In the genomic region with DNA sequence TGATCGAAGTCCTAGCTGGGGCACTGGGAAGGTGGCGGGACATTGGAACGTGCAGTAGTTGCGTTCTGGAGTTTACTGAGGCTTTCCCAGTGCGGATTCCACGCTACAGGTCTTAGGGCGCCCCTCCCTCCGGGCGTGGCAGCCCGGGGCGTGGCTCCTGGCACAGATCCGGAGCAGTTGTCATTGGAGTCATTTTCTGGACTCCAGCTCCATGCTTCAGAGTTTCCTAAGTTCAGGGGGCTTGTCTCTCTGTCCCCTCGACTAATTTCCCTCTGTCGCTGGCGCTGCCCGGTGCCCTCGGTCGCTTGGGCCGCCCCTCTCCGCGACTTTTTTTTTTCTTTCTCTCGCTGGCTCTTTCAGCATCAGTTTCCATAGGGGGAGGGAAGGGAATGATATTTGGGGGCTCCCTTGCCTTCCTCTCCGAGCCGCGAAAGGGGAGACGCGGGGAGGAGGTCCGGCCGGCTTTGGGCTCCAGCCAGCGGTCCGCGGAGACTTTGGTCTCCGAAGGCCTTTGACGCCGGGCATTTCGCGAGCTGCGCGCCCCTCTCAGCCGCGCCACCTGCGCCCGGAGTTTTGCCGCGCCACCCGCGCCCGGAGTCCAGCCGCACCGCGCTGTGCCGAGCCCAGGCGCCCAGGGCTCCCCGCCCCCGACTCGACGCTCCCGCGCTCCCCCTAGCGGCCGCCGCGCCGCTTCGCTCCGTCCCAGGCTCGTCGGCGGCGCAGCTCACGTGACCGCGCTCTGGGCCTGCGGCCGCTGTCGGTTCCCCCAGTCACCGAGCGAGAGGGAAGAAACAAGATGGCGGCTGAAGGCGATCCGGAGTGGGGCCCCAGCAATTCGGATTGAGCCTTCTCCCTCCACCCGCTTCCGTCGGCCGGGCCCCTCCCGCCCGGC, we compare ENCODE assay signal across 1 cellular context.
TF ChIP-seq lines count a peak whose summit lies in the region.

TSS of gene BPTF (plus strand) at position 769 of the 892 bp plus-strand sequence. CDS start 222 bp downstream, outside the sequence.

TF ChIP-seq in K562, 482 proteins besides CTCF, POLR2A, EP300 and RAD21 (continued from another document and continues in another):
- TF ChIP-seq TFE3 (CRISPR knock-in tag; IDR thresholded peaks at IDR 0.05) = peak; percentile 99
- no peak for TF ChIP-seq ZC3H8 (IDR thresholded peaks at IDR 0.05)
- TF ChIP-seq CTCFL (IDR thresholded peaks at IDR 0.05; ENCODE audit: borderline replicate concordance, insufficient read depth, low read depth, low read length, poor library complexity, severe bottlenecking) = peak; percentile 93
- 0 out of 2 replicates have a peak, but pooled peaks have one; percentile 57 for TF ChIP-seq ZEB2 (IDR thresholded peaks at IDR 0.05)
- peak; percentile 74 for TF ChIP-seq MYC (IDR thresholded peaks at IDR 0.05; ENCODE audit: low read depth, low read length)
- no peak for TF ChIP-seq MYC (CRISPR knock-in tag; IDR thresholded peaks at IDR 0.05; ENCODE audit: borderline replicate concordance, low read depth)
- TF ChIP-seq DNMT1 (IDR thresholded peaks at IDR 0.05) = no peak
- no peak for TF ChIP-seq DPF2 (IDR thresholded peaks at IDR 0.05)
- peak; percentile 90 for TF ChIP-seq POLR2AphosphoS5 (IDR thresholded peaks at IDR 0.05; ENCODE audit: control insufficient read depth, insufficient read depth, low read depth, low read length)
- TF ChIP-seq, protein P1, sequence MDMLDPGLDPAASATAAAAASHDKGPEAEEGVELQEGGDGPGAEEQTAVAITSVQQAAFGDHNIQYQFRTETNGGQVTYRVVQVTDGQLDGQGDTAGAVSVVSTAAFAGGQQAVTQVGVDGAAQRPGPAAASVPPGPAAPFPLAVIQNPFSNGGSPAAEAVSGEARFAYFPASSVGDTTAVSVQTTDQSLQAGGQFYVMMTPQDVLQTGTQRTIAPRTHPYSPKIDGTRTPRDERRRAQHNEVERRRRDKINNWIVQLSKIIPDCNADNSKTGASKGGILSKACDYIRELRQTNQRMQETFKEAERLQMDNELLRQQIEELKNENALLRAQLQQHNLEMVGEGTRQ (CRISPR knock-in tag; IDR thresholded peaks at IDR 0.05) = peak; percentile 96
- no peak for TF ChIP-seq ATF2 (CRISPR knock-in tag; IDR thresholded peaks at IDR 0.05)
- TF ChIP-seq, protein P2, sequence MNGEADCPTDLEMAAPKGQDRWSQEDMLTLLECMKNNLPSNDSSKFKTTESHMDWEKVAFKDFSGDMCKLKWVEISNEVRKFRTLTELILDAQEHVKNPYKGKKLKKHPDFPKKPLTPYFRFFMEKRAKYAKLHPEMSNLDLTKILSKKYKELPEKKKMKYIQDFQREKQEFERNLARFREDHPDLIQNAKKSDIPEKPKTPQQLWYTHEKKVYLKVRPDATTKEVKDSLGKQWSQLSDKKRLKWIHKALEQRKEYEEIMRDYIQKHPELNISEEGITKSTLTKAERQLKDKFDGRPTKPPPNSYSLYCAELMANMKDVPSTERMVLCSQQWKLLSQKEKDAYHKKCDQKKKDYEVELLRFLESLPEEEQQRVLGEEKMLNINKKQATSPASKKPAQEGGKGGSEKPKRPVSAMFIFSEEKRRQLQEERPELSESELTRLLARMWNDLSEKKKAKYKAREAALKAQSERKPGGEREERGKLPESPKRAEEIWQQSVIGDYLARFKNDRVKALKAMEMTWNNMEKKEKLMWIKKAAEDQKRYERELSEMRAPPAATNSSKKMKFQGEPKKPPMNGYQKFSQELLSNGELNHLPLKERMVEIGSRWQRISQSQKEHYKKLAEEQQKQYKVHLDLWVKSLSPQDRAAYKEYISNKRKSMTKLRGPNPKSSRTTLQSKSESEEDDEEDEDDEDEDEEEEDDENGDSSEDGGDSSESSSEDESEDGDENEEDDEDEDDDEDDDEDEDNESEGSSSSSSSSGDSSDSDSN (IDR thresholded peaks at IDR 0.05; ENCODE audit: borderline replicate concordance in 1 of 2, low read depth in 2 of 2, low read length in 2 of 2) = peak in 1 of 2 experiments; percentile 75; a peak in 1 of 4 replicates
- TF ChIP-seq ZNF134 (CRISPR knock-in tag; conservative IDR thresholded peaks at IDR 0.05) = 0 out of 2 replicates have a peak, but pooled peaks have one; percentile 20
- TF ChIP-seq TAF9B (IDR thresholded peaks at IDR 0.05; ENCODE audit: partially characterized antibody) = no peak
- peak; percentile 45; the same call in 1 of the 2 replicates for TF ChIP-seq HNRNPL (IDR thresholded peaks at IDR 0.05; ENCODE audit: low read depth, low read length)
- TF ChIP-seq ZNF695 (CRISPR knock-in tag; IDR thresholded peaks at IDR 0.05) = no peak
- peak; percentile 92 for TF ChIP-seq ZSCAN29 (IDR thresholded peaks at IDR 0.05)
- peak; percentile 36; the same call in 1 of the 2 replicates for TF ChIP-seq TFAP4 (CRISPR knock-in tag; IDR thresholded peaks at IDR 0.05; ENCODE audit: borderline replicate concordance)
- TF ChIP-seq SOX6 (IDR thresholded peaks at IDR 0.05) = peak; percentile 68
- no peak for TF ChIP-seq ZNF445 (CRISPR knock-in tag; IDR thresholded peaks at IDR 0.05; ENCODE audit: low read depth)
- TF ChIP-seq MAZ (CRISPR knock-in tag; conservative IDR thresholded peaks at IDR 0.05 in 1 of 2, IDR thresholded peaks at IDR 0.05 in 1 of 2) = peak in 1 of 2 experiments; percentile 83; a peak in 3 of 4 replicates
- peak; percentile 28; the same call in 1 of the 2 replicates for TF ChIP-seq MBD2 (IDR thresholded peaks at IDR 0.05; ENCODE audit: borderline replicate concordance, low read depth)
- 0 out of 2 replicates have a peak, but pooled peaks have one; percentile 34 for TF ChIP-seq L3MBTL2 (IDR thresholded peaks at IDR 0.05)
- TF ChIP-seq, protein P3, sequence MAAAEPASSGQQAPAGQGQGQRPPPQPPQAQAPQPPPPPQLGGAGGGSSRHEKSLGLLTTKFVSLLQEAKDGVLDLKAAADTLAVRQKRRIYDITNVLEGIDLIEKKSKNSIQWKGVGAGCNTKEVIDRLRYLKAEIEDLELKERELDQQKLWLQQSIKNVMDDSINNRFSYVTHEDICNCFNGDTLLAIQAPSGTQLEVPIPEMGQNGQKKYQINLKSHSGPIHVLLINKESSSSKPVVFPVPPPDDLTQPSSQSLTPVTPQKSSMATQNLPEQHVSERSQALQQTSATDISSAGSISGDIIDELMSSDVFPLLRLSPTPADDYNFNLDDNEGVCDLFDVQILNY (CRISPR knock-in tag; IDR thresholded peaks at IDR 0.05) = no peak
- TF ChIP-seq ZNF764 (CRISPR knock-in tag; IDR thresholded peaks at IDR 0.05; ENCODE audit: low read depth) = no peak
- TF ChIP-seq KLF6 (CRISPR knock-in tag; IDR thresholded peaks at IDR 0.05; ENCODE audit: borderline replicate concordance) = peak; percentile 62; the same call in 1 of the 2 replicates
- peak; percentile 63 to 79 for TF ChIP-seq E2F6 (IDR thresholded peaks at IDR 0.05; ENCODE audit: borderline replicate concordance in 1 of 2, extremely low read depth in 1 of 2, insufficient read depth in 1 of 2, insufficient read length in 1 of 2, low read depth in 1 of 2, low read length in 1 of 2, poor library complexity in 1 of 2, severe bottlenecking in 1 of 2)
- TF ChIP-seq ZBTB17 (CRISPR knock-in tag; IDR thresholded peaks at IDR 0.05) = peak; percentile 48; the same call in 1 of the 2 replicates
- TF ChIP-seq DEAF1 (CRISPR knock-in tag; IDR thresholded peaks at IDR 0.05) = peak; percentile 45
- TF ChIP-seq NCOA4 (IDR thresholded peaks at IDR 0.05; ENCODE audit: partially characterized antibody) = no peak
- TF ChIP-seq, protein P4, sequence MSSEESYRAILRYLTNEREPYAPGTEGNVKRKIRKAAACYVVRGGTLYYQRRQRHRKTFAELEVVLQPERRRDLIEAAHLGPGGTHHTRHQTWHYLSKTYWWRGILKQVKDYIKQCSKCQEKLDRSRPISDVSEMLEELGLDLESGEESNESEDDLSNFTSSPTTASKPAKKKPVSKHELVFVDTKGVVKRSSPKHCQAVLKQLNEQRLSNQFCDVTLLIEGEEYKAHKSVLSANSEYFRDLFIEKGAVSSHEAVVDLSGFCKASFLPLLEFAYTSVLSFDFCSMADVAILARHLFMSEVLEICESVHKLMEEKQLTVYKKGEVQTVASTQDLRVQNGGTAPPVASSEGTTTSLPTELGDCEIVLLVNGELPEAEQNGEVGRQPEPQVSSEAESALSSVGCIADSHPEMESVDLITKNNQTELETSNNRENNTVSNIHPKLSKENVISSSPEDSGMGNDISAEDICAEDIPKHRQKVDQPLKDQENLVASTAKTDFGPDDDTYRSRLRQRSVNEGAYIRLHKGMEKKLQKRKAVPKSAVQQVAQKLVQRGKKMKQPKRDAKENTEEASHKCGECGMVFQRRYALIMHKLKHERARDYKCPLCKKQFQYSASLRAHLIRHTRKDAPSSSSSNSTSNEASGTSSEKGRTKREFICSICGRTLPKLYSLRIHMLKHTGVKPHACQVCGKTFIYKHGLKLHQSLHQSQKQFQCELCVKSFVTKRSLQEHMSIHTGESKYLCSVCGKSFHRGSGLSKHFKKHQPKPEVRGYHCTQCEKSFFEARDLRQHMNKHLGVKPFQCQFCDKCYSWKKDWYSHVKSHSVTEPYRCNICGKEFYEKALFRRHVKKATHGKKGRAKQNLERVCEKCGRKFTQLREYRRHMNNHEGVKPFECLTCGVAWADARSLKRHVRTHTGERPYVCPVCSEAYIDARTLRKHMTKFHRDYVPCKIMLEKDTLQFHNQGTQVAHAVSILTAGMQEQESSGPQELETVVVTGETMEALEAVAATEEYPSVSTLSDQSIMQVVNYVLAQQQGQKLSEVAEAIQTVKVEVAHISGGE (CRISPR knock-in tag; IDR thresholded peaks at IDR 0.05) = peak in 2 of 3 experiments; percentile 25 to 67; a peak in 2 of 6 replicates
- no peak for TF ChIP-seq ZNF830 (CRISPR knock-in tag; IDR thresholded peaks at IDR 0.05)
- peak; percentile 49 for TF ChIP-seq SUPT5H (IDR thresholded peaks at IDR 0.05)
- TF ChIP-seq DMBX1 (CRISPR knock-in tag; IDR thresholded peaks at IDR 0.05; ENCODE audit: borderline replicate concordance) = no peak
- peak; percentile 95 for TF ChIP-seq POLR2G (IDR thresholded peaks at IDR 0.05; ENCODE audit: low read depth, low read length)
- peak in 1 of 2 experiments; percentile 58; a peak in 1 of 4 replicates for TF ChIP-seq SIN3A (IDR thresholded peaks at IDR 0.05; ENCODE audit: borderline replicate concordance in 2 of 2, control insufficient read depth in 1 of 2, low read depth in 2 of 2, low read length in 2 of 2)
- TF ChIP-seq TCF3 (CRISPR knock-in tag; IDR thresholded peaks at IDR 0.05) = no peak; the same call in 1 of the 2 replicates
- no peak for TF ChIP-seq SPI1 (IDR thresholded peaks at IDR 0.05; ENCODE audit: borderline replicate concordance, low read depth, low read length)
- TF ChIP-seq MEIS2 (IDR thresholded peaks at IDR 0.05; ENCODE audit: partially characterized antibody) = peak; percentile 33
- no peak; the same call in 1 of the 2 replicates for TF ChIP-seq KLF16 (IDR thresholded peaks at IDR 0.05)
- TF ChIP-seq NFIC (IDR thresholded peaks at IDR 0.05) = peak; percentile 57
- TF ChIP-seq RBM14 (IDR thresholded peaks at IDR 0.05; ENCODE audit: borderline replicate concordance, insufficient read depth, low read depth, low read length) = no peak
